In the genomic region with DNA sequence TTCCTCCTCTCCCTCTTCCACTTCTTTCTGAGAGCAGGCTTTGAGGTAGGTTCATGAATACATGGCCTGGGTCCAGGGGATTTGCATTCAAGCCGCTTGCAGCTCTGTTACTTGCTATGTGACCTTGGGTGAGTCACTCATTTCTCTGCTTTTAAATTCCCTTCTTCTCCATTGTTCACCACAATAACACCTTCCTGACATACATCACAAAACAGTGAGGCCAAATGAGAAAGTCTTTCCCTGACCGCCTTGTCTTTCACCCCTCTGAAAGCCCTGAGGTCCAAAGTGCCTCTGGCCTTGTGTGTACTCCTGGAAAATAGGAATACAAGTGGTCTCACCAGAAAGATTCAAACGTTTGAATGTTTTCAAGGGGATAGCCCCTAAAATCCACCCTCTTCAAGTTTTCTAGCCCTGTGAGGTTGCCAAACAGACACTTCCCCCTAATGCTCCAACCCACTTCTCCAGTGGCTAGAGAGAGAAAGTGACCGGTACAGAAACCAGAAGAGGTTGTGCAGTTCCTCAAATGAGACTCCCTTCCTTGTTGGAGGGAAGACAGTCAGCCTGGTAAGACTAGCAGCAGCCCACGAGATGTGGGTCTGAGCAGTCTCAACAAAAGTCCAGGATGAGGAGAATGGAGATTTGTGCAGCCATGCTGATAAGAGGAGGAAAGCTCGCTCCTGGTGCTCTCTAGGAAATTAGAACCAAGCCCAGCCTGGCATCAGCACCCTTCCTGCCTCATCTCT, we compare ENCODE assay signal across 8 cellular contexts.
A peak's percentile ranks its signal among the peaks of the same experiment; 100 is the strongest.
DNase-seq lines count a peak whose midpoint lies in the region; ATAC-seq and TF ChIP-seq lines count a peak whose summit lies in the region.

No MANE protein-coding gene starts in this region.

- no peaks in the 10 kb centered on the region for H3K36me3 ChIP-seq in cardiac muscle cell

- peak overlapping the region; percentile 83 for H3K27ac ChIP-seq in cardiac muscle cell

- TF ChIP-seq CTCF in cardiac muscle cell (IDR thresholded peaks at IDR 0.05; ENCODE audit: low read depth, low read length) (no peak), GM13977 (IDR thresholded peaks at IDR 0.05; ENCODE audit: extremely low read depth, insufficient read depth, missing control alignments) (no peak)

- H3K4me1 ChIP-seq in cardiac muscle cell (ENCODE audit: low read depth): peaks cover 3% of the 10 kb centered on the region

- in situ Hi-C loops in GM13977 (cut with MboI; ENCODE audit: low pct_unique_long_range_greater_than_20kb, low sequenced_read_pairs, unreplicated experiment): no loop called here

- peak; percentile 63 for DNase-seq in DMS 273 (lab: John Stamatoyannopoulos, UW; ENCODE audit: unreplicated experiment)
- DNase-seq in DMS 273 treated with DMSO at 0.1 percent for 48 hours (lab: John Stamatoyannopoulos, UW): no peak
- peak; percentile 41 for DNase-seq in SW480 (ENCODE audit: low spot score)
- DNase-seq in cardiac muscle cell (ENCODE audit: low read depth in 1 of 2, low spot score in 1 of 2): peak in 1 of 2 donors; percentile 98
- DNase-seq in putamen (ENCODE audit: low spot score): peak; percentile 66
- DNase-seq in GM13977 (ENCODE audit: low spot score): no peak
- no peak for DNase-seq in activated CD4-positive, alpha-beta T cell treated with anti-CD3 and anti-CD28 coated beads, Interleukin-2, amount 50 U/mL, for 4 hours

- no peak overlapping the region for H3K4me3 ChIP-seq in cardiac muscle cell

- no peaks in the 10 kb centered on the region for H3K9me3 ChIP-seq in cardiac muscle cell (ENCODE audit: low read depth)

- no peaks in the 10 kb centered on the region for H3K27me3 ChIP-seq in cardiac muscle cell

- no peak for ATAC-seq in GM21447 (IDR thresholded peaks at IDR 0.05; ENCODE audit: unreplicated experiment)

Comparison
In these comparisons a context has a peak if more than half of its experiments do, and no peak if none do; other contexts are left out.
1. DNase-seq: peak in DMS 273 (single experiment), SW480 (single experiment) and putamen (single experiment); none in DMS 273 treated with DMSO at 0.1 percent for 48 hours (single experiment), GM13977 (single experiment) and activated CD4-positive, alpha-beta T cell treated with anti-CD3 and anti-CD28 coated beads, Interleukin-2, amount 50 U/mL, for 4 hours (0 of 2).